18 cellular contexts compared by ENCODE assay signal in genomic region chr16:12314786-12315185, GRCh38.
DNase-seq lines count a peak whose midpoint lies in the region; ATAC-seq and TF ChIP-seq lines count a peak whose summit lies in the region.
"Had no signal": no experiment of that assay in that cellular context is flagged by ENCODE, and none has a peak within 500 bp of the region (broad histone marks: within the 10 kb centered on the region; RNA-seq: fewer than 3 reads in every experiment).

No MANE protein-coding gene starts in this region.

- H3K79me2 ChIP-seq in OCI-LY3 (ENCODE audit: low read length) (no peaks in the 10 kb centered on the region), hepatocyte (no peaks in the 10 kb centered on the region)

- DNase-seq in GM03348 (ENCODE audit: low spot score) (peak; percentile 27), hepatocyte (ENCODE audit: low spot score) (no peak), NCI-H1048 (lab: John Stamatoyannopoulos, UW) (no peak), NCI-H524 (lab: John Stamatoyannopoulos, UW) (no peak), occipital lobe (lab: John Stamatoyannopoulos, UW) (no peak)
- no peak for DNase-seq in activated CD8-positive, alpha-beta T cell treated with anti-CD3 and anti-CD28 coated beads, Interleukin-2, amount 10 ng/mL, durations not matched to agents 7 days and 5 days
- DNase-seq: midbrain; NCI-H187; stimulated activated CD4-positive, alpha-beta T cell treated with anti-CD3 and anti-CD28 coated beads, Interleukin-2, amount 100 ng/mL, for 48 hours; SW 1271 had no signal

- no peaks in the 10 kb centered on the region for H3K27me3 Mint-ChIP-seq in activated CD8-positive, alpha-beta T cell treated with anti-CD3 and anti-CD28 coated beads, Interleukin-2, amount 10 ng/mL, durations not matched to agents 7 days and 5 days (ENCODE audit: low read depth)
- H3K27me3 Mint-ChIP-seq: stimulated activated naive CD8-positive, alpha-beta T cell treated with anti-CD3 and anti-CD28 coated beads, Interleukin-15, Interleukin-2, amounts not matched to agents 100 ng/mL and 50 ng/mL, for 24 hours had no signal

- no peaks in the 10 kb centered on the region for H3K9me2 ChIP-seq in hepatocyte (replicated peaks; ENCODE audit: insufficient read depth)

- H3K4me3 ChIP-seq in BLaER1, result no peak overlapping the region
- H3K4me3 ChIP-seq in OCI-LY3 (ENCODE audit: low read length), result no peak overlapping the region
- no peak overlapping the region for H3K4me3 ChIP-seq in hepatocyte
- H3K4me3 ChIP-seq: prostate gland, tibial nerve had no signal

- no peak overlapping the region for H3K9ac ChIP-seq in BLaER1
- H3K9ac ChIP-seq in OCI-LY3 (ENCODE audit: low read length), result no peak overlapping the region

- H3K27me3 ChIP-seq in BLaER1, result no peaks in the 10 kb centered on the region
- H3K27me3 ChIP-seq in OCI-LY3 (ENCODE audit: low read depth, low read length), result no peaks in the 10 kb centered on the region
- H3K27me3 ChIP-seq in hepatocyte, result no peaks in the 10 kb centered on the region
- H3K27me3 ChIP-seq: tibial nerve had no signal

- H3K36me3 ChIP-seq in BLaER1 (peaks cover 9% of the 10 kb centered on the region; the same call in 1 of the 2 replicates), OCI-LY3 (replicated peaks; ENCODE audit: low read depth, low read length) (no peaks in the 10 kb centered on the region), hepatocyte (replicated peaks; ENCODE audit: insufficient read depth, low read depth) (no peaks in the 10 kb centered on the region)
- H3K36me3 ChIP-seq: prostate gland, tibial nerve had no signal

- no peaks in the 10 kb centered on the region for H3K9me3 Mint-ChIP-seq in activated CD8-positive, alpha-beta T cell treated with anti-CD3 and anti-CD28 coated beads, Interleukin-2, amount 10 ng/mL, durations not matched to agents 7 days and 5 days (ENCODE audit: insufficient read depth)
- H3K9me3 Mint-ChIP-seq: activated naive CD4-positive, alpha-beta T cell treated with anti-CD3 and anti-CD28 coated beads, Interleukin-2, amount 50 U/mL, for 72 hours; activated T-helper 1 cell treated with anti-CD3 and anti-CD28 coated beads, Interleukin-12 subunit alpha, Interleukin-12 subunit beta, Interleukin-2, Interleukin-4 antibody, amounts not matched to agents 30 ng/mL and 10 ng/mL and 1 ng/mL, durations not matched to agents 14 hours and 24 hours and 36 hours; stimulated activated naive CD8-positive, alpha-beta T cell treated with anti-CD3 and anti-CD28 coated beads, Interleukin-15, Interleukin-2, amounts not matched to agents 100 ng/mL and 50 ng/mL, for 24 hours had no signal

- H3K4me1 ChIP-seq in BLaER1, result peaks cover 76% of the 10 kb centered on the region
- peaks cover 63% of the 10 kb centered on the region for H3K4me1 ChIP-seq in OCI-LY3 (ENCODE audit: low read length)
- peaks cover 28% of the 10 kb centered on the region for H3K4me1 ChIP-seq in hepatocyte (ENCODE audit: insufficient read depth)
- H3K4me1 ChIP-seq: prostate gland, tibial nerve had no signal

- H3K36me3 Mint-ChIP-seq in activated CD8-positive, alpha-beta T cell treated with anti-CD3 and anti-CD28 coated beads, Interleukin-2, amount 10 ng/mL, durations not matched to agents 7 days and 5 days (ENCODE audit: low read depth), result no peaks in the 10 kb centered on the region
- H3K36me3 Mint-ChIP-seq: activated naive CD4-positive, alpha-beta T cell treated with anti-CD3 and anti-CD28 coated beads, Interleukin-2, amount 50 U/mL, for 72 hours had no signal

- H3K4me3 Mint-ChIP-seq in activated CD8-positive, alpha-beta T cell treated with anti-CD3 and anti-CD28 coated beads, Interleukin-2, amount 10 ng/mL, durations not matched to agents 7 days and 5 days, result no peak overlapping the region
- H3K4me3 Mint-ChIP-seq: activated T-helper 1 cell treated with anti-CD3 and anti-CD28 coated beads, Interleukin-12 subunit alpha, Interleukin-12 subunit beta, Interleukin-2, Interleukin-4 antibody, amounts not matched to agents 30 ng/mL and 10 ng/mL and 1 ng/mL, durations not matched to agents 14 hours and 24 hours and 36 hours; stimulated activated naive CD8-positive, alpha-beta T cell treated with anti-CD3 and anti-CD28 coated beads, Interleukin-15, Interleukin-2, amounts not matched to agents 100 ng/mL and 50 ng/mL, for 24 hours had no signal

- no peak for ATAC-seq in activated CD8-positive, alpha-beta T cell treated with anti-CD3 and anti-CD28 coated beads, Interleukin-2, amount 10 ng/mL, durations not matched to agents 7 days and 5 days
- ATAC-seq: activated naive CD4-positive, alpha-beta T cell treated with anti-CD3 and anti-CD28 coated beads, Interleukin-2, amount 50 U/mL, for 72 hours had no signal

- H3K4me2 ChIP-seq in BLaER1, result peak overlapping the region; percentile 44
- H3K4me2 ChIP-seq in OCI-LY3 (ENCODE audit: low read length), result peak overlapping the region; percentile 17; the same call in 1 of the 2 replicates
- peak overlapping the region; percentile 37 for H3K4me2 ChIP-seq in hepatocyte

- no peaks in the 10 kb centered on the region for H3K4me1 Mint-ChIP-seq in activated CD8-positive, alpha-beta T cell treated with anti-CD3 and anti-CD28 coated beads, Interleukin-2, amount 10 ng/mL, durations not matched to agents 7 days and 5 days (ENCODE audit: low read depth)

- no peak overlapping the region for H3K27ac Mint-ChIP-seq in activated CD8-positive, alpha-beta T cell treated with anti-CD3 and anti-CD28 coated beads, Interleukin-2, amount 10 ng/mL, durations not matched to agents 7 days and 5 days
- H3K27ac Mint-ChIP-seq: activated T-helper 1 cell treated with anti-CD3 and anti-CD28 coated beads, Interleukin-12 subunit alpha, Interleukin-12 subunit beta, Interleukin-2, Interleukin-4 antibody, amounts not matched to agents 30 ng/mL and 10 ng/mL and 1 ng/mL, durations not matched to agents 14 hours and 24 hours and 36 hours; stimulated activated naive CD8-positive, alpha-beta T cell treated with anti-CD3 and anti-CD28 coated beads, Interleukin-15, Interleukin-2, amounts not matched to agents 100 ng/mL and 50 ng/mL, for 24 hours had no signal

- CTCF ChIA-PET in activated CD8-positive, alpha-beta T cell treated with anti-CD3 and anti-CD28 coated beads, Interleukin-2, amount 10 ng/mL, durations not matched to agents 7 days and 5 days (lab: Charles Lee), result no interaction called here

- TF ChIP-seq CTCF in OCI-LY3 (IDR thresholded peaks at IDR 0.05; ENCODE audit: low read depth, low read length), result no peak
- no peak for TF ChIP-seq CTCF in hepatocyte (IDR thresholded peaks at IDR 0.05; ENCODE audit: poor library complexity)

- 76% methylated on average over 3 of the region's 3 CpGs for WGBS in hepatocyte (ENCODE audit: low lambda C conversion rate, missing lambda C conversion rate)

- no peak overlapping the region for H3K27ac ChIP-seq in BLaER1
- H3K27ac ChIP-seq in OCI-LY3 (ENCODE audit: low read length), result no peak overlapping the region
- peak overlapping the region; percentile 85 for H3K27ac ChIP-seq in hepatocyte
- H3K27ac ChIP-seq: HL-60, prostate gland, tibial nerve had no signal

- POLR2A ChIA-PET in activated CD8-positive, alpha-beta T cell treated with anti-CD3 and anti-CD28 coated beads, Interleukin-2, amount 10 ng/mL, durations not matched to agents 7 days and 5 days (lab: Charles Lee), result no interaction called here

- H2AFZ ChIP-seq in OCI-LY3 (ENCODE audit: low read depth, low read length) (no peak overlapping the region), hepatocyte (no peak overlapping the region)

- H3K9me3 ChIP-seq in BLaER1 (no peaks in the 10 kb centered on the region), OCI-LY3 (ENCODE audit: insufficient read depth, low read length) (no peaks in the 10 kb centered on the region), hepatocyte (ENCODE audit: low read depth) (no peaks in the 10 kb centered on the region)
- H3K9me3 ChIP-seq: prostate gland, tibial nerve had no signal

- H4K20me1 ChIP-seq in BLaER1 (peaks cover 8% of the 10 kb centered on the region; the same call in 1 of the 2 replicates), OCI-LY3 (ENCODE audit: insufficient read depth, low read length) (no peaks in the 10 kb centered on the region), hepatocyte (ENCODE audit: insufficient read depth, poor library complexity, severe bottlenecking) (no peaks in the 10 kb centered on the region)
